ENCODE assay signal across 1 cellular context in genomic region chr1:119140177-119141019, GRCh38.
TF ChIP-seq lines count a peak whose summit lies in the region.

TSS of gene WARS2 (minus strand) at chr1:119140653. CDS start at chr1:119140644, 9 bp downstream.

TF ChIP-seq in HepG2, 621 proteins besides CTCF, POLR2A, EP300 and RAD21 (continued from another document and continues in another):
- TF ChIP-seq, protein P1, sequence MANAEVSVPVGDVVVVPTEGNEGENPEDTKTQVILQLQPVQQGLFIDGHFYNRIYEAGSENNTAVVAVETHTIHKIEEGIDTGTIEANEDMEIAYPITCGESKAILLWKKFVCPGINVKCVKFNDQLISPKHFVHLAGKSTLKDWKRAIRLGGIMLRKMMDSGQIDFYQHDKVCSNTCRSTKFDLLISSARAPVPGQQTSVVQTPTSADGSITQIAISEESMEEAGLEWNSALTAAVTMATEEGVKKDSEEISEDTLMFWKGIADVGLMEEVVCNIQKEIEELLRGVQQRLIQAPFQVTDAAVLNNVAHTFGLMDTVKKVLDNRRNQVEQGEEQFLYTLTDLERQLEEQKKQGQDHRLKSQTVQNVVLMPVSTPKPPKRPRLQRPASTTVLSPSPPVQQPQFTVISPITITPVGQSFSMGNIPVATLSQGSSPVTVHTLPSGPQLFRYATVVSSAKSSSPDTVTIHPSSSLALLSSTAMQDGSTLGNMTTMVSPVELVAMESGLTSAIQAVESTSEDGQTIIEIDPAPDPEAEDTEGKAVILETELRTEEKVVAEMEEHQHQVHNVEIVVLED (CRISPR knock-in tag; IDR thresholded peaks at IDR 0.05; ENCODE audit: borderline replicate concordance) = peak; percentile 98
- TF ChIP-seq ZNF737 (CRISPR knock-in tag; IDR thresholded peaks at IDR 0.05; ENCODE audit: borderline replicate concordance) (no peak), ZNF747 (CRISPR knock-in tag; IDR thresholded peaks at IDR 0.05; ENCODE audit: borderline replicate concordance) (0 out of 2 replicates have a peak, but pooled peaks have one; percentile 56), ZNF629 (CRISPR knock-in tag; conservative IDR thresholded peaks at IDR 0.05) (no peak), ARID4A (CRISPR knock-in tag; IDR thresholded peaks at IDR 0.05; ENCODE audit: borderline replicate concordance) (peak; percentile 80), ZNF350 (CRISPR knock-in tag; IDR thresholded peaks at IDR 0.05; ENCODE audit: borderline replicate concordance, low read depth) (peak; percentile 39; the same call in 1 of the 2 replicates), NFATC3 (CRISPR knock-in tag; IDR thresholded peaks at IDR 0.05) (no peak), ASH2L (IDR thresholded peaks at IDR 0.05; ENCODE audit: insufficient read length, low read depth, low read length) (peak; percentile 79), ZNF75D (CRISPR knock-in tag; IDR thresholded peaks at IDR 0.05; ENCODE audit: borderline replicate concordance) (no peak), HNF1B (CRISPR knock-in tag; IDR thresholded peaks at IDR 0.05) (peak; percentile 54), ZNF616 (CRISPR knock-in tag; IDR thresholded peaks at IDR 0.05; ENCODE audit: low read depth) (no peak), ZNF281 (CRISPR knock-in tag; IDR thresholded peaks at IDR 0.05; ENCODE audit: borderline replicate concordance) (0 out of 2 replicates have a peak, but pooled peaks have one; percentile 16), ZKSCAN5 (CRISPR knock-in tag; IDR thresholded peaks at IDR 0.05) (no peak), ZNF205 (CRISPR knock-in tag; IDR thresholded peaks at IDR 0.05) (no peak), TFE3 (CRISPR knock-in tag; IDR thresholded peaks at IDR 0.05) (peak; percentile 40; the same call in 1 of the 2 replicates), KMT2B (CRISPR knock-in tag; IDR thresholded peaks at IDR 0.05) (peak; percentile 81; the same call in 1 of the 2 replicates), HOXA3 (CRISPR knock-in tag; IDR thresholded peaks at IDR 0.05) (peak; percentile 99), ZFP91 (CRISPR knock-in tag; IDR thresholded peaks at IDR 0.05; ENCODE audit: borderline replicate concordance) (no peak; the same call in 1 of the 2 replicates), AGO1 (IDR thresholded peaks at IDR 0.05; ENCODE audit: low read depth, low read length, poor library complexity, severe bottlenecking) (no peak), SOX6 (IDR thresholded peaks at IDR 0.05) (no peak), SOX6 (CRISPR knock-in tag; IDR thresholded peaks at IDR 0.05) (peak; percentile 46), HNF4G (IDR thresholded peaks at IDR 0.05; ENCODE audit: borderline replicate concordance, low read depth, low read length) (no peak), HNF4G (CRISPR knock-in tag; IDR thresholded peaks at IDR 0.05; ENCODE audit: borderline replicate concordance, low read depth) (no peak), SMARCC2 (IDR thresholded peaks at IDR 0.05) (no peak), SIX4 (CRISPR knock-in tag; IDR thresholded peaks at IDR 0.05) (no peak), RCOR2 (CRISPR knock-in tag; IDR thresholded peaks at IDR 0.05) (0 out of 2 replicates have a peak, but pooled peaks have one; percentile 31), STAG1 (CRISPR knock-in tag; IDR thresholded peaks at IDR 0.05) (no peak), HDAC1 (CRISPR knock-in tag; IDR thresholded peaks at IDR 0.05) (peak; percentile 56; the same call in 1 of the 2 replicates), RBFOX2 (IDR thresholded peaks at IDR 0.05; ENCODE audit: low read depth, low read length) (peak; percentile 88), ZBTB3 (CRISPR knock-in tag; IDR thresholded peaks at IDR 0.05; ENCODE audit: borderline replicate concordance, low read depth) (0 out of 2 replicates have a peak, but pooled peaks have one; percentile 9), CHD4 (IDR thresholded peaks at IDR 0.05; ENCODE audit: borderline replicate concordance, low read length) (peak; percentile 33; the same call in 1 of the 2 replicates), RBM22 (optimal IDR thresholded peaks at IDR 0.05; ENCODE audit: low read length) (peak; percentile 30), RBM39 (IDR thresholded peaks at IDR 0.05; ENCODE audit: low read depth, low read length, poor library complexity, severe bottlenecking) (peak; percentile 46)
- TF ChIP-seq, protein P2, sequence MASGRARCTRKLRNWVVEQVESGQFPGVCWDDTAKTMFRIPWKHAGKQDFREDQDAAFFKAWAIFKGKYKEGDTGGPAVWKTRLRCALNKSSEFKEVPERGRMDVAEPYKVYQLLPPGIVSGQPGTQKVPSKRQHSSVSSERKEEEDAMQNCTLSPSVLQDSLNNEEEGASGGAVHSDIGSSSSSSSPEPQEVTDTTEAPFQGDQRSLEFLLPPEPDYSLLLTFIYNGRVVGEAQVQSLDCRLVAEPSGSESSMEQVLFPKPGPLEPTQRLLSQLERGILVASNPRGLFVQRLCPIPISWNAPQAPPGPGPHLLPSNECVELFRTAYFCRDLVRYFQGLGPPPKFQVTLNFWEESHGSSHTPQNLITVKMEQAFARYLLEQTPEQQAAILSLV (CRISPR knock-in tag; IDR thresholded peaks at IDR 0.05; ENCODE audit: borderline replicate concordance) = 0 out of 2 replicates have a peak, but pooled peaks have one; percentile 37
- TF ChIP-seq, protein P3, sequence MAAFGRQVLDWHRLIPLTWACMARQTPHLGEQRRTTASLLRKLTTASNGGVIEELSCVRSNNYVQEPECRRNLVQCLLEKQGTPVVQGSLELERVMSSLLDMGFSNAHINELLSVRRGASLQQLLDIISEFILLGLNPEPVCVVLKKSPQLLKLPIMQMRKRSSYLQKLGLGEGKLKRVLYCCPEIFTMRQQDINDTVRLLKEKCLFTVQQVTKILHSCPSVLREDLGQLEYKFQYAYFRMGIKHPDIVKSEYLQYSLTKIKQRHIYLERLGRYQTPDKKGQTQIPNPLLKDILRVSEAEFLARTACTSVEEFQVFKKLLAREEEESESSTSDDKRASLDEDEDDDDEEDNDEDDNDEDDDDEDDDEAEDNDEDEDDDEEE (CRISPR knock-in tag; IDR thresholded peaks at IDR 0.05) = 0 out of 2 replicates have a peak, but pooled peaks have one; percentile 7
- TF ChIP-seq, protein P4, sequence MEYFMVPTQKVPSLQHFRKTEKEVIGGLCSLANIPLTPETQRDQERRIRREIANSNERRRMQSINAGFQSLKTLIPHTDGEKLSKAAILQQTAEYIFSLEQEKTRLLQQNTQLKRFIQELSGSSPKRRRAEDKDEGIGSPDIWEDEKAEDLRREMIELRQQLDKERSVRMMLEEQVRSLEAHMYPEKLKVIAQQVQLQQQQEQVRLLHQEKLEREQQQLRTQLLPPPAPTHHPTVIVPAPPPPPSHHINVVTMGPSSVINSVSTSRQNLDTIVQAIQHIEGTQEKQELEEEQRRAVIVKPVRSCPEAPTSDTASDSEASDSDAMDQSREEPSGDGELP (IDR thresholded peaks at IDR 0.05; ENCODE audit: borderline replicate concordance, low read depth) = no peak; the same call in 1 of the 2 replicates
- TF ChIP-seq, protein P5, sequence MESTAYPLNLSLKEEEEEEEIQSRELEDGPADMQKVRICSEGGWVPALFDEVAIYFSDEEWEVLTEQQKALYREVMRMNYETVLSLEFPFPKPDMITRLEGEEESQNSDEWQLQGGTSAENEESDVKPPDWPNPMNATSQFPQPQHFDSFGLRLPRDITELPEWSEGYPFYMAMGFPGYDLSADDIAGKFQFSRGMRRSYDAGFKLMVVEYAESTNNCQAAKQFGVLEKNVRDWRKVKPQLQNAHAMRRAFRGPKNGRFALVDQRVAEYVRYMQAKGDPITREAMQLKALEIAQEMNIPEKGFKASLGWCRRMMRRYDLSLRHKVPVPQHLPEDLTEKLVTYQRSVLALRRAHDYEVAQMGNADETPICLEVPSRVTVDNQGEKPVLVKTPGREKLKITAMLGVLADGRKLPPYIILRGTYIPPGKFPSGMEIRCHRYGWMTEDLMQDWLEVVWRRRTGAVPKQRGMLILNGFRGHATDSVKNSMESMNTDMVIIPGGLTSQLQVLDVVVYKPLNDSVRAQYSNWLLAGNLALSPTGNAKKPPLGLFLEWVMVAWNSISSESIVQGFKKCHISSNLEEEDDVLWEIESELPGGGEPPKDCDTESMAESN (CRISPR knock-in tag; conservative IDR thresholded peaks at IDR 0.05) = 0 out of 2 replicates have a peak, but pooled peaks have one; percentile 46
